11 cellular contexts compared by ENCODE assay signal in genomic region chr10:29412452-29413004, GRCh38.
DNase-seq lines count a peak whose midpoint lies in the region; ATAC-seq and TF ChIP-seq lines count a peak whose summit lies in the region.
"Had no signal": no experiment of that assay in that cellular context is flagged by ENCODE, and none has a peak within 500 bp of the region (broad histone marks: within the 10 kb centered on the region; RNA-seq: fewer than 3 reads in every experiment).

No MANE protein-coding gene starts in this region.

- no peak overlapping the region for H3K27ac ChIP-seq in DND-41 (ENCODE audit: low read length)
- peak overlapping the region in 3 of 4 donors; percentile 35 to 48 (median 46) for H3K27ac ChIP-seq in sigmoid colon
- no peak overlapping the region for H3K27ac ChIP-seq in endodermal cell (ENCODE audit: low read depth, low read length)
- H3K27ac ChIP-seq: Peyer's patch had no signal

- TF ChIP-seq EP300 in sigmoid colon (IDR thresholded peaks at IDR 0.05) = no peak

- peaks cover 16% of the 10 kb centered on the region for H3K36me3 ChIP-seq in DND-41 (ENCODE audit: insufficient read depth, low read length)
- H3K36me3 ChIP-seq in sigmoid colon = peaks cover 0 to 13% (median 2%) of the 10 kb centered on the region in 4 donors
- no peaks in the 10 kb centered on the region for H3K36me3 ChIP-seq in endodermal cell (ENCODE audit: control insufficient read depth, insufficient read depth, low read length)

- peaks cover 27% of the 10 kb centered on the region for H3K9me3 Mint-ChIP-seq in endodermal cell
- H3K9me3 Mint-ChIP-seq: CD4-positive, CD25-positive, alpha-beta regulatory T cell had no signal

- peaks cover 12% of the 10 kb centered on the region for H3K9me3 ChIP-seq in DND-41 (ENCODE audit: insufficient read depth, low read length, severe bottlenecking)
- no peaks in the 10 kb centered on the region for H3K9me3 ChIP-seq in sigmoid colon
- H3K9me3 ChIP-seq in endodermal cell (ENCODE audit: control insufficient read depth, low read length) = peaks cover 18% of the 10 kb centered on the region
- H3K9me3 ChIP-seq: Peyer's patch had no signal

- TF ChIP-seq CTCF in DND-41 (IDR thresholded peaks at IDR 0.05; ENCODE audit: borderline replicate concordance, extremely low read depth, low read length, poor library complexity, severe bottlenecking) (no peak), cardiac fibroblast (IDR thresholded peaks at IDR 0.05; ENCODE audit: low read depth, low read length) (no peak), sigmoid colon (IDR thresholded peaks at IDR 0.05) (no peak), endodermal cell (conservative IDR thresholded peaks at IDR 0.05) (no peak)

- no peak overlapping the region for H3K4me3 ChIP-seq in DND-41 (ENCODE audit: low read depth in 1 of 2, low read length in 2 of 2)
- H3K4me3 ChIP-seq in cardiac fibroblast (replicated peaks in 1 of 2; ENCODE audit: low read depth in 2 of 2, low read length in 2 of 2) = no peak overlapping the region
- no peak overlapping the region for H3K4me3 ChIP-seq in sigmoid colon
- no peak overlapping the region for H3K4me3 ChIP-seq in endodermal cell (ENCODE audit: low read length)
- H3K4me3 ChIP-seq: Peyer's patch had no signal

- H3K9ac ChIP-seq in DND-41 (ENCODE audit: low read depth, low read length) (no peak overlapping the region), endodermal cell (ENCODE audit: extremely low read depth, low read length, poor library complexity, severe bottlenecking) (no peak overlapping the region)

- H3K79me2 ChIP-seq in DND-41 (ENCODE audit: insufficient read depth, low read length) = peaks cover 76% of the 10 kb centered on the region

- no peak overlapping the region for H3K27ac Mint-ChIP-seq in endodermal cell
- H3K27ac Mint-ChIP-seq: CD4-positive, CD25-positive, alpha-beta regulatory T cell had no signal

- H3K4me1 ChIP-seq in DND-41 (ENCODE audit: insufficient read depth, low read length) (peaks cover 37% of the 10 kb centered on the region), sigmoid colon (peaks cover 0 to 60% (median 48%) of the 10 kb centered on the region in 4 donors), endodermal cell (ENCODE audit: control insufficient read depth, insufficient read depth, low read length) (no peaks in the 10 kb centered on the region)

- ATAC-seq in DND-41 (ENCODE audit: insufficient read depth, low read depth) (no peak), HG02885 (IDR thresholded peaks at IDR 0.05; ENCODE audit: poor library complexity, unreplicated experiment) (peak; percentile 30), GM19023 (IDR thresholded peaks at IDR 0.05; ENCODE audit: unreplicated experiment) (no peak), HG03432 (IDR thresholded peaks at IDR 0.05; ENCODE audit: unreplicated experiment) (no peak)

- peak overlapping the region; percentile 73; the same call in 1 of the 2 replicates for H3K4me2 ChIP-seq in DND-41 (ENCODE audit: insufficient read depth, low read length)

- H3K27me3 ChIP-seq in DND-41 (ENCODE audit: insufficient read depth, low read length, poor library complexity) (no peaks in the 10 kb centered on the region), sigmoid colon (no peaks in the 10 kb centered on the region), endodermal cell (ENCODE audit: control insufficient read depth, insufficient read depth, low read length, poor library complexity, severe bottlenecking) (no peaks in the 10 kb centered on the region)
- H3K27me3 ChIP-seq: Peyer's patch had no signal

- DNase-seq in DND-41 (no peak), cardiac fibroblast (ENCODE audit: low read depth in 2 of 2) (peak; percentile 35 to 38), sigmoid colon (no peak), endodermal cell (no peak), Ammon's horn (ENCODE audit: low spot score) (no peak)
- DNase-seq: activated CD8-positive, alpha-beta memory T cell treated with anti-CD3 and anti-CD28 coated beads, Interleukin-2, amount 50 U/mL, for 4 hours; CD4-positive, CD25-positive, alpha-beta regulatory T cell; Peyer's patch had no signal

- H4K20me1 ChIP-seq in DND-41 (ENCODE audit: insufficient read depth, low read length) = no peaks in the 10 kb centered on the region; the same call in 1 of the 2 replicates

- no peak overlapping the region for H2AFZ ChIP-seq in DND-41 (ENCODE audit: low read depth, low read length)

- TF ChIP-seq POLR2A in sigmoid colon (IDR thresholded peaks at IDR 0.05) = no peak

- WGBS in sigmoid colon, 2 donors = 69 to 80% methylated on average over 4 of the region's 4 CpGs
- 89% methylated on average over 2 to 4 of the region's 4 CpGs for WGBS in endodermal cell (ENCODE audit: insufficient coverage in 1 of 2, insufficient read length in 1 of 2), 2 experiments

- H3K4me1 Mint-ChIP-seq in endodermal cell = no peaks in the 10 kb centered on the region

- H3K4me3 Mint-ChIP-seq in endodermal cell = no peak overlapping the region

- H3K27me3 Mint-ChIP-seq in endodermal cell (ENCODE audit: insufficient read depth) = peaks cover 2% of the 10 kb centered on the region
- H3K27me3 Mint-ChIP-seq: CD4-positive, CD25-positive, alpha-beta regulatory T cell had no signal

- intact Hi-C loops in sigmoid colon (cut with DNase I) = no loop called here

- peaks cover 5% of the 10 kb centered on the region for H3K36me3 Mint-ChIP-seq in endodermal cell (ENCODE audit: low read depth)

Comparison
In these comparisons a context has a peak if more than half of its experiments do, and no peak if none do; other contexts are left out.
1. DNase-seq: peak in cardiac fibroblast (2 of 2); none in DND-41 (single experiment), sigmoid colon (single experiment), endodermal cell (single experiment) and Ammon's horn (single experiment).
2. H3K27ac ChIP-seq: peak in sigmoid colon (3 of 4); none in DND-41 (single experiment) and endodermal cell (single experiment).